In the genomic region with DNA sequence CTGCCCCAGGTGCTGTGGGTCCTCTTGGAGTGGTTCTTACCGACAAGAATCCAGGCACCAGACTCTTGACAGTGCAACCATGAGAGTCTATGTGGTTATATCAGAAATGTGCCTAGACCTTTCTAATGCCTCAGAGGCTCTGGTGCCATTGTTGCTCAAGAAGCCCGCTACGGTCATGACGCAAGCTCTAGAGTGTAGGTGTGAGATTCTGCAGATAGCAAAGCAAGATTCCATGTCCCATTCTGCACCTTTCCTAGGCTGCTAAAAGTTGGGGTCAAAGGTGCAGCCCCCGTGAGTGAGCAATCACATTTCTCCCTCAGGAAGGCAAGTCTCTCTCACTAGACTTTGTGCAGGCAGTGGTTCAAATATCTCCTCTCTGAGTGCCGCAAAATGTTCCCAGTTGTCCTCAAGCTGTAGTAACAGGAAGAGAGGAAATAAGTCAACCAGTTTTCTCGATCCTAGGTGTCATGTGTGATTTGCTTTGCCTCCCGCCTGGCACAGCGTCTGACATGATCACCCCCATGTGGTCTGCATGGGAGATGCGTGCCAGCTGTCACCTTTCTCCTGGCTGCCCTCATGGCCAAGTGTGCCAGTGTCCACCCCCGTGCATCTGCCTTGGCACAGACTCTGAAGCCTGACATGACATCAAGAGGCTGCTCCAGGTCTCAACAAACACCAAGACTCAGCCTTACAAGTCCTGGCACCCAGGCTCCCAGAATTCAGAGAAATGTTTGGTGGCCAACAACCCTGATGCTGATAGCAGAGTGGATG, we compare ENCODE assay signal across 1 cellular context.
TF ChIP-seq lines count a peak whose summit lies in the region.

No MANE protein-coding gene starts in this region.

TF ChIP-seq in Ishikawa, 13 proteins besides CTCF, POLR2A, EP300 and RAD21 (continued from another document):
- TF ChIP-seq, protein P1, sequence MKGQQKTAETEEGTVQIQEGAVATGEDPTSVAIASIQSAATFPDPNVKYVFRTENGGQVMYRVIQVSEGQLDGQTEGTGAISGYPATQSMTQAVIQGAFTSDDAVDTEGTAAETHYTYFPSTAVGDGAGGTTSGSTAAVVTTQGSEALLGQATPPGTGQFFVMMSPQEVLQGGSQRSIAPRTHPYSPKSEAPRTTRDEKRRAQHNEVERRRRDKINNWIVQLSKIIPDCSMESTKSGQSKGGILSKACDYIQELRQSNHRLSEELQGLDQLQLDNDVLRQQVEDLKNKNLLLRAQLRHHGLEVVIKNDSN (IDR thresholded peaks at IDR 0.05): no peak
- TF ChIP-seq TCF12 (IDR thresholded peaks at IDR 0.05; ENCODE audit: low read depth): no peak
- TF ChIP-seq, protein P2, sequence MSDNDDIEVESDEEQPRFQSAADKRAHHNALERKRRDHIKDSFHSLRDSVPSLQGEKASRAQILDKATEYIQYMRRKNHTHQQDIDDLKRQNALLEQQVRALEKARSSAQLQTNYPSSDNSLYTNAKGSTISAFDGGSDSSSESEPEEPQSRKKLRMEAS (IDR thresholded peaks at IDR 0.05): no peak
- TF ChIP-seq NFIC (IDR thresholded peaks at IDR 0.05): no peak
